9 cellular contexts compared by ENCODE assay signal in the genomic region with DNA sequence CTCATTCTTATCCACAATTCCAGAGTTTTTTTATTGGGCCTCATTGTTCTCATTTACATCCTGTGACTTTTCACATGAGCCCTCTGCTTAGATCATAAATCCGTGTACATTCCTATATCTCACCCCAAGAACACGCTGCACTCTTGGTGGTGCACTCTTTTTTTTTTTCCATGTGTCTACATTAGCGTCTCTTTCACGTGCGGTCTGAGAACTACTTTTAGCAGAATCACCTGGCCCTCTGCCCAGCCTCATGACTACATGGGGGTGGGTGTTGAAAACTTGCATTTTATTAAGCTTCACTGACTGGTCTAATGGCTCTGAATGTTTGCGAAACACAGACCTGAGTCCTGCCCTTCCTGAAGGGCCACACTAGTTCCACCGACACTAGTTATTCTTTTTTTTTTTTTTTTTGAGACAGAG. TPM values are rescaled to one million over a fixed set of nuclear protein-coding genes. Genes with fewer than 3 reads are reported as not detected.
DNase-seq lines count a peak whose midpoint lies in the region; ATAC-seq and TF ChIP-seq lines count a peak whose summit lies in the region.
"Had no signal": no experiment of that assay in that cellular context is flagged by ENCODE, and none has a peak within 500 bp of the region (broad histone marks: within the 10 kb centered on the region; RNA-seq: fewer than 3 reads in every experiment).

No MANE protein-coding gene starts in this region.

- H3K36me3 ChIP-seq in colonic mucosa (no peaks in the 10 kb centered on the region), transverse colon (no peaks in the 10 kb centered on the region)

- WGBS in transverse colon (ENCODE audit: low coverage in 1 of 2), 2 donors: 30 to 33% methylated on average over 6 to 7 of the region's 7 CpGs

- no peak overlapping the region for H3K27ac ChIP-seq in colonic mucosa
- no peak overlapping the region for H3K27ac ChIP-seq in transverse colon

- no peaks in the 10 kb centered on the region for H3K27me3 ChIP-seq in colonic mucosa
- H3K27me3 ChIP-seq in transverse colon: no peaks in the 10 kb centered on the region

- no peaks in the 10 kb centered on the region for H3K9me3 ChIP-seq in colonic mucosa
- no peaks in the 10 kb centered on the region for H3K9me3 ChIP-seq in transverse colon

- DNase-seq in DMS79 treated with DMSO at 0.1 percent for 48 hours (lab: John Stamatoyannopoulos, UW): peak; percentile 7
- DNase-seq in M059J (ENCODE audit: low read depth): peak; percentile 86
- DNase-seq in colonic mucosa: peak; percentile 42
- DNase-seq in myocyte (ENCODE audit: low read depth): peak; percentile 26
- no peak for DNase-seq in transverse colon
- no peak for DNase-seq in hepatic stellate cell (ENCODE audit: low spot score)
- DNase-seq in NCI-H2107 (lab: John Stamatoyannopoulos, UW): no peak

- ATAC-seq in GM18520 (IDR thresholded peaks at IDR 0.05; ENCODE audit: unreplicated experiment): no peak

- no peak for TF ChIP-seq POLR2A in transverse colon (IDR thresholded peaks at IDR 0.05)

- H3K4me3 ChIP-seq in colonic mucosa (no peak overlapping the region), transverse colon (no peak overlapping the region)

- TF ChIP-seq EP300 in transverse colon (IDR thresholded peaks at IDR 0.05; ENCODE audit: low read depth): no peak

- intact Hi-C loops in colonic mucosa (cut with DNase I) (no loop called here), transverse colon (cut with DNase I; ENCODE audit: low total_unique reads) (no loop called here)

- H3K4me1 ChIP-seq in colonic mucosa (no peaks in the 10 kb centered on the region), transverse colon (peaks cover 0 to 4% (median 0%) of the 10 kb centered on the region in 4 donors)

- TF ChIP-seq CTCF in colonic mucosa (IDR thresholded peaks at IDR 0.05) (no peak), transverse colon (IDR thresholded peaks at IDR 0.05) (no peak)

- no peak overlapping the region for H3K9ac ChIP-seq in colonic mucosa (ENCODE audit: low read depth in 2 of 2, low read length in 2 of 2)

- in situ Hi-C loops in transverse colon (cut with MboI; ENCODE audit: low pct_ligation_motif_present in 1 of 4, low pct_unique_long_range_greater_than_20kb in 1 of 4, low sequenced_read_pairs in 3 of 4): loop anchor here in 3 of 4 donors (5.0 to 25.0 kb wide), 5 partner anchors 231 to 1146 kb away; no protein-coding TSS in a partner anchor

RNA-seq across cellular contexts. Expression of gene C9orf57, which starts 18.6 kb away (rescaled TPM):
- 0.15 TPM in 1 of 2 replicates, not detected in the other for total RNA-seq in M059J (2014; rRNA removed; shearing (Covaris generic))
- not detected for total RNA-seq in colonic mucosa
- not detected in 2 replicates for total RNA-seq in myocyte
- not detected for polyA plus RNA-seq in myocyte (2012)
- not detected for total RNA-seq in transverse colon
- total RNA-seq: glomerular endothelial cell had no signal

Comparison
In these comparisons a context has a peak if more than half of its experiments do, and no peak if none do; other contexts are left out.
1. DNase-seq: peak in DMS79 treated with DMSO at 0.1 percent for 48 hours (single experiment), M059J (single experiment), colonic mucosa (single experiment) and myocyte (single experiment); none in transverse colon (single experiment), hepatic stellate cell (single experiment) and NCI-H2107 (single experiment).